ENCODE assay signal across 12 cellular contexts in genomic region chr4:184860018-184860530, GRCh38. TPM values are rescaled to one million over a fixed set of nuclear protein-coding genes. Genes with fewer than 3 reads are reported as not detected.
DNase-seq lines count a peak whose midpoint lies in the region; ATAC-seq and TF ChIP-seq lines count a peak whose summit lies in the region.
"Had no signal": no experiment of that assay in that cellular context is flagged by ENCODE, and none has a peak within 500 bp of the region (broad histone marks: within the 10 kb centered on the region; RNA-seq: fewer than 3 reads in every experiment).

No MANE protein-coding gene starts in this region.

- H3K27ac Mint-ChIP-seq in nephron progenitor cell (no peak overlapping the region), endodermal cell (no peak overlapping the region)
- H3K27ac Mint-ChIP-seq: mesothelial cell of epicardium; stimulated activated naive CD8-positive, alpha-beta T cell treated with anti-CD3 and anti-CD28 coated beads, Interleukin-15, Interleukin-2, amounts not matched to agents 100 ng/mL and 50 ng/mL, for 24 hours had no signal

- no peak overlapping the region for H3K27ac ChIP-seq in endodermal cell (ENCODE audit: low read depth, low read length)
- H3K27ac ChIP-seq: skin epidermis had no signal

- H3K9me3 Mint-ChIP-seq in nephron progenitor cell (no peaks in the 10 kb centered on the region), endodermal cell (no peaks in the 10 kb centered on the region)
- H3K9me3 Mint-ChIP-seq: mesothelial cell of epicardium; stimulated activated naive CD8-positive, alpha-beta T cell treated with anti-CD3 and anti-CD28 coated beads, Interleukin-15, Interleukin-2, amounts not matched to agents 100 ng/mL and 50 ng/mL, for 24 hours had no signal

- ATAC-seq in GM18502 (IDR thresholded peaks at IDR 0.05; ENCODE audit: poor library complexity, unreplicated experiment) (peak; percentile 72), GM21423 (IDR thresholded peaks at IDR 0.05; ENCODE audit: unreplicated experiment) (peak; percentile 56), HG03139 (IDR thresholded peaks at IDR 0.05; ENCODE audit: unreplicated experiment) (peak; percentile 57)

- DNase-seq in cardiac fibroblast (ENCODE audit: low read depth in 2 of 2), result peak; percentile 13 to 15
- DNase-seq in SHP77 treated with DMSO at 0.1 percent for 48 hours (lab: John Stamatoyannopoulos, UW), result no peak
- DNase-seq in nephron progenitor cell, result no peak
- DNase-seq in endodermal cell, result no peak
- DNase-seq in NCI-H526 treated with DMSO at 0.1 percent for 48 hours (lab: John Stamatoyannopoulos, UW), result no peak
- DNase-seq: NCI-H1092 treated with DMSO at 0.1 percent for 48 hours had no signal

- H3K9ac ChIP-seq in endodermal cell (ENCODE audit: extremely low read depth, low read length, poor library complexity, severe bottlenecking), result no peak overlapping the region

- H3K27me3 Mint-ChIP-seq in nephron progenitor cell (ENCODE audit: low read depth, poor library complexity) (peaks cover 7% of the 10 kb centered on the region), endodermal cell (ENCODE audit: insufficient read depth) (no peaks in the 10 kb centered on the region)

- no peaks in the 10 kb centered on the region for H3K36me3 ChIP-seq in endodermal cell (ENCODE audit: control insufficient read depth, insufficient read depth, low read length)

- H3K4me1 ChIP-seq in endodermal cell (ENCODE audit: control insufficient read depth, insufficient read depth, low read length), result no peaks in the 10 kb centered on the region

- WGBS in endodermal cell (ENCODE audit: insufficient coverage in 1 of 2, insufficient read length in 1 of 2), 2 experiments, result 89% methylated on average over 6 to 7 of the region's 7 CpGs

- no peak overlapping the region for H3K4me3 ChIP-seq in cardiac fibroblast (replicated peaks in 1 of 2; ENCODE audit: low read depth in 2 of 2, low read length in 2 of 2)
- no peak overlapping the region for H3K4me3 ChIP-seq in endodermal cell (ENCODE audit: low read length)
- H3K4me3 ChIP-seq: skin epidermis had no signal

- H3K27me3 ChIP-seq in endodermal cell (ENCODE audit: control insufficient read depth, insufficient read depth, low read length, poor library complexity, severe bottlenecking), result no peaks in the 10 kb centered on the region

- H3K4me1 Mint-ChIP-seq in nephron progenitor cell (no peaks in the 10 kb centered on the region), endodermal cell (no peaks in the 10 kb centered on the region)
- H3K4me1 Mint-ChIP-seq: mesothelial cell of epicardium had no signal

- H3K36me3 Mint-ChIP-seq in nephron progenitor cell (ENCODE audit: low read depth) (no peaks in the 10 kb centered on the region), endodermal cell (ENCODE audit: low read depth) (no peaks in the 10 kb centered on the region)
- H3K36me3 Mint-ChIP-seq: mesothelial cell of epicardium had no signal

- TF ChIP-seq CTCF in cardiac fibroblast (IDR thresholded peaks at IDR 0.05; ENCODE audit: low read depth, low read length) (no peak), nephron progenitor cell (IDR thresholded peaks at IDR 0.05) (no peak), endodermal cell (conservative IDR thresholded peaks at IDR 0.05) (no peak)

- H3K4me3 Mint-ChIP-seq in nephron progenitor cell, result no peak overlapping the region
- no peak overlapping the region for H3K4me3 Mint-ChIP-seq in endodermal cell
- H3K4me3 Mint-ChIP-seq: mesothelial cell of epicardium; stimulated activated naive CD8-positive, alpha-beta T cell treated with anti-CD3 and anti-CD28 coated beads, Interleukin-15, Interleukin-2, amounts not matched to agents 100 ng/mL and 50 ng/mL, for 24 hours had no signal

- no peaks in the 10 kb centered on the region for H3K9me3 ChIP-seq in endodermal cell (ENCODE audit: control insufficient read depth, low read length)

RNA-seq across cellular contexts. Expression of gene ACSL1, which starts 34.3 kb away (rescaled TPM):
- 1 to 10 TPM; 3.8 to 5.2 TPM for total RNA-seq in endodermal cell
- polyA plus RNA-seq in endodermal cell (2013, experiment 1 of 2), result 14.2 TPM
- 16.0 TPM for polyA plus RNA-seq in endodermal cell (2013, experiment 2 of 2)

Comparison
In these comparisons a context has a peak if more than half of its experiments do, and no peak if none do; other contexts are left out.
1. DNase-seq: peak in cardiac fibroblast (2 of 2); none in SHP77 treated with DMSO at 0.1 percent for 48 hours (single experiment), nephron progenitor cell (single experiment), endodermal cell (single experiment) and NCI-H526 treated with DMSO at 0.1 percent for 48 hours (single experiment).
2. Peak in every context shown above with its lines, with median percentiles within 50 percentile points of each other: ATAC-seq.